In genomic region chr17:50046179-50046578, GRCh38 we compare ENCODE assay signal across 17 cellular contexts. TPM values are rescaled to one million over a fixed set of nuclear protein-coding genes. Genes with fewer than 3 reads are reported as not detected.
DNase-seq lines count a peak whose midpoint lies in the region; ATAC-seq and TF ChIP-seq lines count a peak whose summit lies in the region.
"Had no signal": no experiment of that assay in that cellular context is flagged by ENCODE, and none has a peak within 500 bp of the region (broad histone marks: within the 10 kb centered on the region; RNA-seq: fewer than 3 reads in every experiment).

No MANE protein-coding gene starts in this region.

- H3K27me3 ChIP-seq in heart left ventricle (no peaks in the 10 kb centered on the region), endodermal cell (ENCODE audit: control insufficient read depth, insufficient read depth, low read length, poor library complexity, severe bottlenecking) (no peaks in the 10 kb centered on the region), upper lobe of left lung (no peaks in the 10 kb centered on the region)
- H3K27me3 ChIP-seq: BE2C, MG63 had no signal

- TF ChIP-seq POLR2A in heart left ventricle (IDR thresholded peaks at IDR 0.05) (no peak), upper lobe of left lung (IDR thresholded peaks at IDR 0.05) (no peak)

- WGBS in heart left ventricle, 4 donors: 82 to 95% (median 86%) methylated on average over 2 of the region's 2 CpGs
- 85 to 86% methylated on average over 2 of the region's 2 CpGs for WGBS in endodermal cell (ENCODE audit: insufficient coverage in 1 of 2, insufficient read length in 1 of 2), 2 experiments
- WGBS in upper lobe of left lung, 2 donors: 60 to 66% methylated on average over 2 of the region's 2 CpGs

- H3K36me3 Mint-ChIP-seq in endodermal cell (ENCODE audit: low read depth) (no peaks in the 10 kb centered on the region), glutamatergic neuron (ENCODE audit: unreplicated experiment) (no peaks in the 10 kb centered on the region)
- no peaks in the 10 kb centered on the region for H3K36me3 Mint-ChIP-seq in naive thymus-derived CD8-positive, alpha-beta T cell

- TF ChIP-seq EP300 in upper lobe of left lung (IDR thresholded peaks at IDR 0.05): no peak

- H3K4me3 ChIP-seq in heart left ventricle: no peak overlapping the region
- no peak overlapping the region for H3K4me3 ChIP-seq in endodermal cell (ENCODE audit: low read length)
- H3K4me3 ChIP-seq in upper lobe of left lung: no peak overlapping the region
- H3K4me3 ChIP-seq: MG63 had no signal

- H3K9me3 ChIP-seq in heart left ventricle (no peaks in the 10 kb centered on the region), endodermal cell (ENCODE audit: control insufficient read depth, low read length) (no peaks in the 10 kb centered on the region), upper lobe of left lung (no peaks in the 10 kb centered on the region)
- H3K9me3 ChIP-seq: BE2C, MG63 had no signal

- peaks cover 11% of the 10 kb centered on the region for H3K27me3 Mint-ChIP-seq in endodermal cell (ENCODE audit: insufficient read depth)
- peaks cover 10% of the 10 kb centered on the region for H3K27me3 Mint-ChIP-seq in glutamatergic neuron (ENCODE audit: unreplicated experiment)
- peaks cover 12 to 27% (median 16%) of the 10 kb centered on the region in 5 donors for H3K27me3 Mint-ChIP-seq in naive thymus-derived CD8-positive, alpha-beta T cell

- H3K9me3 Mint-ChIP-seq in endodermal cell: no peaks in the 10 kb centered on the region
- H3K9me3 Mint-ChIP-seq in glutamatergic neuron (ENCODE audit: unreplicated experiment): peaks cover 6% of the 10 kb centered on the region
- H3K9me3 Mint-ChIP-seq in naive thymus-derived CD8-positive, alpha-beta T cell: no peaks in the 10 kb centered on the region
- H3K9me3 Mint-ChIP-seq: CD4-positive, alpha-beta T cell had no signal

- no peaks in the 10 kb centered on the region for H3K36me3 ChIP-seq in heart left ventricle
- no peaks in the 10 kb centered on the region for H3K36me3 ChIP-seq in endodermal cell (ENCODE audit: control insufficient read depth, insufficient read depth, low read length)
- H3K36me3 ChIP-seq in upper lobe of left lung: no peaks in the 10 kb centered on the region
- H3K36me3 ChIP-seq: BE2C, MG63 had no signal

- H3K4me1 Mint-ChIP-seq in endodermal cell (peaks cover 13% of the 10 kb centered on the region), glutamatergic neuron (ENCODE audit: low read depth, unreplicated experiment) (peaks cover 3% of the 10 kb centered on the region)
- peaks cover 0 to 5% (median 0%) of the 10 kb centered on the region in 4 donors for H3K4me1 Mint-ChIP-seq in naive thymus-derived CD8-positive, alpha-beta T cell

- no peak for ATAC-seq in heart left ventricle
- ATAC-seq in upper lobe of left lung (ENCODE audit: low FRiP score in 2 of 2): no peak
- no peak for ATAC-seq in omental fat pad (ENCODE audit: low FRiP score)
- no peak for ATAC-seq in naive thymus-derived CD8-positive, alpha-beta T cell
- ATAC-seq: T-helper 17 cell had no signal

- POLR2A ChIA-PET in naive thymus-derived CD8-positive, alpha-beta T cell (lab: Charles Lee): no interaction called here

- peak; percentile 15 for DNase-seq in cardiac septum (ENCODE audit: low spot score)
- DNase-seq in heart left ventricle: no peak
- peak; percentile 11 for DNase-seq in NCI-H69 (lab: John Stamatoyannopoulos, UW)
- DNase-seq in endodermal cell: peak; percentile 31
- no peak for DNase-seq in upper lobe of left lung
- DNase-seq in omental fat pad (ENCODE audit: low spot score): no peak
- no peak for DNase-seq in glutamatergic neuron
- DNase-seq in naive thymus-derived CD8-positive, alpha-beta T cell: no peak
- DNase-seq: BE2C; CD4-positive, alpha-beta T cell; DMS79 treated with DMSO at 0.1 percent for 48 hours; MG63; NCI-H1092 treated with DMSO at 0.1 percent for 48 hours; NCI-H446; NCI-H748 treated with DMSO at 0.1 percent for 48 hours; SIG-M5; T-helper 17 cell had no signal

- H3K27ac Mint-ChIP-seq in endodermal cell (no peak overlapping the region), glutamatergic neuron (ENCODE audit: unreplicated experiment) (no peak overlapping the region)
- H3K27ac Mint-ChIP-seq in naive thymus-derived CD8-positive, alpha-beta T cell: peak overlapping the region in 1 of 10 donors; percentile 2
- H3K27ac Mint-ChIP-seq: CD4-positive, alpha-beta T cell; T-helper 17 cell had no signal

- H3K9ac ChIP-seq in endodermal cell (ENCODE audit: extremely low read depth, low read length, poor library complexity, severe bottlenecking): no peak overlapping the region

- H3K27ac ChIP-seq in heart left ventricle (no peak overlapping the region), endodermal cell (ENCODE audit: low read depth, low read length) (no peak overlapping the region), upper lobe of left lung (peak overlapping the region; percentile 49 to 85 (median 72))

- no peak for TF ChIP-seq CTCF in heart left ventricle (IDR thresholded peaks at IDR 0.05)
- no peak for TF ChIP-seq CTCF in endodermal cell (conservative IDR thresholded peaks at IDR 0.05)
- TF ChIP-seq CTCF in upper lobe of left lung (IDR thresholded peaks at IDR 0.05): no peak
- no peak for TF ChIP-seq CTCF in omental fat pad (IDR thresholded peaks at IDR 0.05)
- no peak for TF ChIP-seq CTCF in glutamatergic neuron (IDR thresholded peaks at IDR 0.05; ENCODE audit: partially characterized antibody, unreplicated experiment)

- H3K4me3 Mint-ChIP-seq in endodermal cell (no peak overlapping the region), glutamatergic neuron (ENCODE audit: unreplicated experiment) (no peak overlapping the region)
- H3K4me3 Mint-ChIP-seq in naive thymus-derived CD8-positive, alpha-beta T cell: no peak overlapping the region
- H3K4me3 Mint-ChIP-seq: CD4-positive, alpha-beta T cell; T-helper 17 cell had no signal

- H3K4me1 ChIP-seq in heart left ventricle (peaks cover 0 to 24% (median 19%) of the 10 kb centered on the region in 12 donors), endodermal cell (ENCODE audit: control insufficient read depth, insufficient read depth, low read length) (no peaks in the 10 kb centered on the region), upper lobe of left lung (peaks cover 37 to 77% (median 70%) of the 10 kb centered on the region in 4 donors)
- H3K4me1 ChIP-seq: BE2C had no signal

- intact Hi-C loops in cardiac septum (cut with DNase I) (no loop called here), heart left ventricle (cut with DNase I) (no loop called here)

RNA-seq across cellular contexts. Expression of gene ITGA3, which starts 9.7 kb away (rescaled TPM):
- total RNA-seq in cardiac septum (57.8 TPM), heart left ventricle (10 to 100 TPM; 18.4 to 71.2 (median 23.6) TPM), endodermal cell (10 to 100 TPM; 16.6 to 21.7 TPM), upper lobe of left lung (100 to 1,000 TPM; 193 to 469 (median 350) TPM), omental fat pad (10 to 100 TPM; 28.5 to 99.8 (median 41.2) TPM), glutamatergic neuron (ENCODE audit: unreplicated experiment) (13.2 TPM)
- 10 to 100 TPM; 16.8 to 72.9 TPM for polyA plus RNA-seq in heart left ventricle
- polyA plus RNA-seq in endodermal cell (2013, experiment 1 of 2): 12.1 TPM
- 14.6 TPM for polyA plus RNA-seq in endodermal cell (2013, experiment 2 of 2)
- total RNA-seq in naive thymus-derived CD8-positive, alpha-beta T cell: 1 to 10 TPM; 8.0 to 8.5 TPM
- 1 to 10 TPM in 2 of 3 donors, under 1 TPM in 1; 0.40 to 1.5 (median 1.4) TPM for polyA plus RNA-seq in naive thymus-derived CD8-positive, alpha-beta T cell

RNA-seq across cellular contexts. Expression of gene PDK2, which starts 49.0 kb away (rescaled TPM):
- total RNA-seq in cardiac septum (131 TPM), heart left ventricle (100 to 1,000 TPM; 142 to 490 (median 200) TPM), endodermal cell (10 to 100 TPM; 23.0 to 24.2 TPM), upper lobe of left lung (10 to 100 TPM; 15.7 to 80.7 (median 34.9) TPM), omental fat pad (10 to 100 TPM; 42.2 to 72.7 (median 50.7) TPM), glutamatergic neuron (ENCODE audit: unreplicated experiment) (36.9 TPM)
- 100 to 1,000 TPM; 125 to 173 TPM for polyA plus RNA-seq in heart left ventricle
- polyA plus RNA-seq in endodermal cell (2013, experiment 1 of 2): 24.0 TPM
- 20.7 TPM for polyA plus RNA-seq in endodermal cell (2013, experiment 2 of 2)
- 10 to 100 TPM; 44.4 to 45.3 TPM for total RNA-seq in naive thymus-derived CD8-positive, alpha-beta T cell
- polyA plus RNA-seq in naive thymus-derived CD8-positive, alpha-beta T cell: 10 to 100 TPM; 27.9 to 47.4 (median 40.4) TPM

RNA-seq across cellular contexts. Expression of gene DLX3, which starts 51.2 kb away (rescaled TPM):
- total RNA-seq in cardiac septum (not detected), heart left ventricle (under 1 TPM in 3 of 9 donors, not detected in 6; 0.09 to 0.61 (median 0.12) TPM), endodermal cell (1 to 10 TPM in 1 of 2 donors, under 1 TPM in 1; 0.58 to 1.4 TPM), upper lobe of left lung (under 1 TPM in 4 of 6 donors, not detected in 2; 0.20 to 0.91 (median 0.54) TPM), omental fat pad (under 1 TPM in 1 of 4 donors, not detected in 3; 0.28 TPM), glutamatergic neuron (ENCODE audit: unreplicated experiment) (0.37 TPM)
- under 1 TPM; 0.08 TPM for polyA plus RNA-seq in heart left ventricle
- 1.2 TPM for polyA plus RNA-seq in endodermal cell (2013, experiment 1 of 2)
- polyA plus RNA-seq in endodermal cell (2013, experiment 2 of 2): 1.5 TPM
- under 1 TPM in 1 of 2 experiments, not detected in 1; 0.18 TPM for total RNA-seq in naive thymus-derived CD8-positive, alpha-beta T cell
- polyA plus RNA-seq in naive thymus-derived CD8-positive, alpha-beta T cell: under 1 TPM; 0.09 to 0.32 (median 0.26) TPM
- total RNA-seq: CD4-positive, alpha-beta T cell; T-helper 17 cell had no signal

Comparison
In these comparisons a context has a peak if more than half of its experiments do, and no peak if none do; other contexts are left out.
1. DNase-seq: peak in cardiac septum (single experiment), NCI-H69 (single experiment) and endodermal cell (single experiment); none in heart left ventricle (0 of 5), upper lobe of left lung (0 of 2), omental fat pad (single experiment), glutamatergic neuron (single experiment) and naive thymus-derived CD8-positive, alpha-beta T cell (0 of 10).
2. H3K27ac ChIP-seq: peak in upper lobe of left lung (4 of 4); none in heart left ventricle (0 of 12) and endodermal cell (single experiment).